ENCODE assay signal across 1 cellular context in genomic region chr13:20448470-20448869, GRCh38.
TF ChIP-seq lines count a peak whose summit lies in the region.

No MANE protein-coding gene starts in this region.

TF ChIP-seq in HEK293, 187 proteins besides CTCF, POLR2A, EP300 and RAD21 (continued from another document):
- no peak for TF ChIP-seq TSHZ1 (tag by site-specific recombination; IDR thresholded peaks at IDR 0.05; ENCODE audit: borderline replicate concordance)
TF ChIP-seq in HEK293: peak in this region for 1.
